25 cellular contexts compared by ENCODE assay signal in genomic region chr10:92080244-92080643, GRCh38.
DNase-seq lines count a peak whose midpoint lies in the region; ATAC-seq, FAIRE-seq and TF ChIP-seq lines count a peak whose summit lies in the region.
"Had no signal": no experiment of that assay in that cellular context is flagged by ENCODE, and none has a peak within 500 bp of the region (broad histone marks: within the 10 kb centered on the region; RNA-seq: fewer than 3 reads in every experiment).

No MANE protein-coding gene starts in this region.

- no TSS peak for BruUV-seq in OCI-LY7 (replicated peaks; lab: Mats Ljungman, UMichigan)

- DNase-seq in D721Med (ENCODE audit: insufficient read length, low spot score) = no peak
- peak; percentile 8 for DNase-seq in H7
- DNase-seq in OCI-LY7 (ENCODE audit: low spot score) = peak; percentile 7
- no peak for DNase-seq in endodermal cell
- no peak for DNase-seq in osteoblast (ENCODE audit: insufficient read length, low spot score, missing footprints)
- no peak for DNase-seq in KBM-7
- DNase-seq in foreskin fibroblast = no peak
- DNase-seq: DMS79 treated with DMSO at 0.1 percent for 48 hours; HCEC 1CT; Kasumi-1; MG63; NCI-H1417; NCI-H1694 treated with DMSO at 0.1 percent for 48 hours; NCI-H2227 treated with DMSO at 0.1 percent for 48 hours; NCI-H510A treated with DMSO at 0.1 percent for 48 hours; NCI-H774; NK-92 treated with Interleukin-12 subunit alpha and Interleukin-12 subunit beta, amount 100 ng/mL, for 24 hours; T-helper 1 cell had no signal

- WGBS in endodermal cell (ENCODE audit: insufficient coverage in 1 of 2, insufficient read length in 1 of 2), 2 experiments = 94% methylated on average over 3 of the region's 3 CpGs; no CpG with 5 or more reads in 1 of the 2 experiments

- H3K27ac Mint-ChIP-seq in endodermal cell = no peak overlapping the region
- H3K27ac Mint-ChIP-seq: B cell, IgD-negative memory B cell had no signal

- no peaks in the 10 kb centered on the region for H3K27me3 ChIP-seq in H7 (ENCODE audit: control insufficient read depth, insufficient read depth, low read length)
- no peaks in the 10 kb centered on the region for H3K27me3 ChIP-seq in endodermal cell (ENCODE audit: control insufficient read depth, insufficient read depth, low read length, poor library complexity, severe bottlenecking)
- no peaks in the 10 kb centered on the region for H3K27me3 ChIP-seq in osteoblast (ENCODE audit: insufficient read depth, low read length)
- H3K27me3 ChIP-seq: MG63, SJSA1 had no signal

- no peak overlapping the region for H3K4me2 ChIP-seq in OCI-LY7 (ENCODE audit: low read length)
- H3K4me2 ChIP-seq in osteoblast (ENCODE audit: insufficient read depth, low read length) = no peak overlapping the region
- H3K4me2 ChIP-seq: A549 had no signal

- POLR2A ChIA-PET in OCI-LY7 (lab: Charles Lee) = no interaction called here

- peaks cover 10% of the 10 kb centered on the region for H3K4me1 Mint-ChIP-seq in endodermal cell

- H3K36me3 ChIP-seq in H7 (replicated peaks; ENCODE audit: control insufficient read depth, insufficient read depth, low read length) (no peaks in the 10 kb centered on the region), OCI-LY7 (ENCODE audit: insufficient read depth, low read length) (no peaks in the 10 kb centered on the region), endodermal cell (ENCODE audit: control insufficient read depth, insufficient read depth, low read length) (no peaks in the 10 kb centered on the region), osteoblast (ENCODE audit: insufficient read depth, low read length) (no peaks in the 10 kb centered on the region)
- H3K36me3 ChIP-seq: MG63 had no signal

- no peak overlapping the region for H3K4me3 Mint-ChIP-seq in endodermal cell
- H3K4me3 Mint-ChIP-seq: B cell, IgD-negative memory B cell had no signal

- no peaks in the 10 kb centered on the region for H3K9me3 Mint-ChIP-seq in endodermal cell
- H3K9me3 Mint-ChIP-seq: IgD-negative memory B cell had no signal

- H4K20me1 ChIP-seq in OCI-LY7 (ENCODE audit: insufficient read depth, low read length) (no peaks in the 10 kb centered on the region), osteoblast (ENCODE audit: insufficient read depth, low read length) (no peaks in the 10 kb centered on the region)

- H3K36me3 Mint-ChIP-seq in endodermal cell (ENCODE audit: low read depth) = no peaks in the 10 kb centered on the region

- no peaks in the 10 kb centered on the region for H3K27me3 Mint-ChIP-seq in endodermal cell (ENCODE audit: insufficient read depth)
- H3K27me3 Mint-ChIP-seq: B cell, IgD-negative memory B cell had no signal

- H3K4me3 ChIP-seq in H7 (ENCODE audit: insufficient read depth, low read depth, low read length) (no peak overlapping the region), OCI-LY7 (ENCODE audit: low read depth, low read length, poor library complexity, severe bottlenecking) (no peak overlapping the region), endodermal cell (ENCODE audit: low read length) (no peak overlapping the region), osteoblast (ENCODE audit: insufficient read depth, low read length) (no peak overlapping the region), foreskin fibroblast (ENCODE audit: low read depth in 1 of 2, low read length in 2 of 2) (no peak overlapping the region)
- H3K4me3 ChIP-seq: A549, MG63, SJSA1 had no signal

- no peak for FAIRE-seq in D721Med (lab: Jason Lieb, UNC)
- FAIRE-seq: A549, RCC 7860 had no signal

- intact Hi-C loops in OCI-LY7 (cut with micrococcal nuclease; ENCODE audit: unreplicated experiment) = no loop called here

- H3K9me2 ChIP-seq in OCI-LY7 (ENCODE audit: insufficient read depth, low read length) = no peaks in the 10 kb centered on the region

- TF ChIP-seq CTCF in D721Med (IDR thresholded peaks at IDR 0.05; ENCODE audit: insufficient read depth, missing control alignments) (peak; percentile 6), OCI-LY7 (conservative IDR thresholded peaks at IDR 0.05; ENCODE audit: low read length) (0 out of 2 replicates have a peak, but pooled peaks have one; percentile 31), endodermal cell (conservative IDR thresholded peaks at IDR 0.05) (peak; percentile 39), osteoblast (IDR thresholded peaks at IDR 0.05; ENCODE audit: extremely low read depth, low read depth, low read length) (no peak), foreskin fibroblast (IDR thresholded peaks at IDR 0.05; ENCODE audit: low read depth, low read length) (no peak)

- H3K9ac ChIP-seq in endodermal cell (ENCODE audit: extremely low read depth, low read length, poor library complexity, severe bottlenecking) = no peak overlapping the region

- no peaks in the 10 kb centered on the region for H3K4me1 ChIP-seq in OCI-LY7 (ENCODE audit: insufficient read depth, low read length, poor library complexity, severe bottlenecking)
- no peaks in the 10 kb centered on the region for H3K4me1 ChIP-seq in endodermal cell (ENCODE audit: control insufficient read depth, insufficient read depth, low read length)
- no peaks in the 10 kb centered on the region for H3K4me1 ChIP-seq in osteoblast (ENCODE audit: insufficient read depth, low read length)
- H3K4me1 ChIP-seq: A549, SJSA1 had no signal

- H3K79me2 ChIP-seq in OCI-LY7 (ENCODE audit: insufficient read depth, low read depth, low read length) = no peaks in the 10 kb centered on the region
- no peaks in the 10 kb centered on the region for H3K79me2 ChIP-seq in osteoblast (ENCODE audit: insufficient read depth, low read length)

- ATAC-seq in GM21360 (IDR thresholded peaks at IDR 0.05; ENCODE audit: unreplicated experiment) = no peak
- ATAC-seq: A549, Right ventricle myocardium inferior had no signal

- no peaks in the 10 kb centered on the region for H3K9me3 ChIP-seq in OCI-LY7 (ENCODE audit: low read length)
- H3K9me3 ChIP-seq in endodermal cell (ENCODE audit: control insufficient read depth, low read length) = no peaks in the 10 kb centered on the region
- no peaks in the 10 kb centered on the region for H3K9me3 ChIP-seq in osteoblast (ENCODE audit: low read depth, low read length)
- H3K9me3 ChIP-seq: A549, MG63, SJSA1 had no signal

- CTCF ChIA-PET in OCI-LY7 (lab: Charles Lee; ENCODE audit: unreplicated experiment) = no interaction called here

- in situ Hi-C loops in KBM-7 (cut with MboI; ENCODE audit: low pct_unique_long_range_greater_than_20kb, low sequenced_read_pairs) = loop anchor here (10.0 kb wide), 1 partner anchor 355 kb away; no protein-coding TSS in a partner anchor

- H3K27ac ChIP-seq in OCI-LY7 (ENCODE audit: low read depth, low read length, poor library complexity, severe bottlenecking) (no peak overlapping the region), endodermal cell (ENCODE audit: low read depth, low read length) (no peak overlapping the region), osteoblast (ENCODE audit: low read depth, low read length) (no peak overlapping the region)
- H3K27ac ChIP-seq: A549, SJSA1 had no signal

- H2AFZ ChIP-seq in OCI-LY7 (ENCODE audit: low read length) (no peak overlapping the region), osteoblast (ENCODE audit: low read length) (no peak overlapping the region)

Comparison
In these comparisons a context has a peak if more than half of its experiments do, and no peak if none do; other contexts are left out.
1. DNase-seq: peak in H7 (single experiment) and OCI-LY7 (single experiment); none in D721Med (single experiment), endodermal cell (single experiment), osteoblast (single experiment), KBM-7 (single experiment) and foreskin fibroblast (0 of 2).
2. CTCF ChIP-seq: peak in D721Med (single experiment), OCI-LY7 (single experiment) and endodermal cell (single experiment); none in osteoblast (single experiment) and foreskin fibroblast (single experiment).